Comparison of ENCODE assay signal across 3 cellular contexts in genomic region chr5:813575-813974, GRCh38. TPM values are rescaled to one million over a fixed set of nuclear protein-coding genes. Genes with fewer than 3 reads are reported as not detected.
"Had no signal": no experiment of that assay in that cellular context is flagged by ENCODE, and none has a peak within 500 bp of the region (broad histone marks: within the 10 kb centered on the region; RNA-seq: fewer than 3 reads in every experiment).

No MANE protein-coding gene starts in this region.

RNA-seq across cellular contexts. Expression of gene ZDHHC11B, which starts 29.0 kb away (rescaled TPM):
- total RNA-seq: dermis microvascular lymphatic vessel endothelial cell, glomerular endothelial cell, lung microvascular endothelial cell had no signal
